ENCODE assay signal across 1 cellular context in the genomic region with DNA sequence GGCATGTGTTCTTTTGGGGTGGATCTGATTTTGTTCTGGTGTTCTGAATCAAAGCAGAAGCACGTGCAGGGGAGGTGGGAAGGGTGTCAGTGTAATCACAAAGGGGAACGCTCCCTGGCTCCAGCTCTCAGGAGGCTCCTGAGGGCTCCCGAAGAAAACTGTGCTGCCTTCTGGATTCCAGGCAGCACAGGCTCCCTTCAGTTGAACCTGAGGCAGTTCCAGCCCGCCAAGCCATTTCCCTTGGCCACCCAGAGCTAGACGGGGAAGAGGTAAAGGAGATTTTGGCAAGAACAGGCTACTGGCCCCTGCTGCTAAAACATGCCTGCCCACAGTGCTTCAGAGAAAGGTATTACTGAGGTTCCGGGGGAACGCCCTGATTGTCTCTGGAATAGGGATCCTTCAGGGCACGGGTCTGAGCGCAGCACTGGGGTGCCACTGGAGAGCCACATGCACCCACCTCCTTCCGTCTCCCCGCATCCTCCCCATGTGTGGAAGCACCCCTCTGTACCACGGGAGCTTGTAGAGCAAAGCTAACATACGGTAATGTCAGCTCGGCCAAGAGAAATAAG.
TF ChIP-seq lines count a peak whose summit lies in the region.

No MANE protein-coding gene starts in this region.

TF ChIP-seq in IMR-90, 13 proteins besides CTCF, POLR2A, EP300 and RAD21:
- TF ChIP-seq BHLHE40 (IDR thresholded peaks at IDR 0.05; ENCODE audit: low read depth, low read length), result no peak
- TF ChIP-seq MAZ (IDR thresholded peaks at IDR 0.05; ENCODE audit: borderline replicate concordance, low read depth, low read length), result no peak
- no peak for TF ChIP-seq FOS (IDR thresholded peaks at IDR 0.05; ENCODE audit: low read depth, low read length)
- no peak for TF ChIP-seq NFE2L2 (IDR thresholded peaks at IDR 0.05; ENCODE audit: low read depth, low read length)
- no peak for TF ChIP-seq RFX5 (IDR thresholded peaks at IDR 0.05; ENCODE audit: low read depth, low read length)
- no peak for TF ChIP-seq MAFK (IDR thresholded peaks at IDR 0.05; ENCODE audit: low read depth, low read length)
- TF ChIP-seq, protein P1, sequence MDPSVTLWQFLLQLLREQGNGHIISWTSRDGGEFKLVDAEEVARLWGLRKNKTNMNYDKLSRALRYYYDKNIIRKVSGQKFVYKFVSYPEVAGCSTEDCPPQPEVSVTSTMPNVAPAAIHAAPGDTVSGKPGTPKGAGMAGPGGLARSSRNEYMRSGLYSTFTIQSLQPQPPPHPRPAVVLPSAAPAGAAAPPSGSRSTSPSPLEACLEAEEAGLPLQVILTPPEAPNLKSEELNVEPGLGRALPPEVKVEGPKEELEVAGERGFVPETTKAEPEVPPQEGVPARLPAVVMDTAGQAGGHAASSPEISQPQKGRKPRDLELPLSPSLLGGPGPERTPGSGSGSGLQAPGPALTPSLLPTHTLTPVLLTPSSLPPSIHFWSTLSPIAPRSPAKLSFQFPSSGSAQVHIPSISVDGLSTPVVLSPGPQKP (IDR thresholded peaks at IDR 0.05; ENCODE audit: borderline replicate concordance, low read depth, low read length), result no peak
- no peak for TF ChIP-seq MXI1 (IDR thresholded peaks at IDR 0.05; ENCODE audit: borderline replicate concordance, low read depth, low read length)
- no peak for TF ChIP-seq RCOR1 (IDR thresholded peaks at IDR 0.05; ENCODE audit: insufficient replicate concordance, low read length)
- no peak for TF ChIP-seq CEBPB (IDR thresholded peaks at IDR 0.05; ENCODE audit: low read depth, low read length)
- no peak for TF ChIP-seq CHD1 (IDR thresholded peaks at IDR 0.05; ENCODE audit: low read depth, low read length)
- TF ChIP-seq SMC3 (IDR thresholded peaks at IDR 0.05; ENCODE audit: low read depth, low read length), result no peak
